In the genomic region with DNA sequence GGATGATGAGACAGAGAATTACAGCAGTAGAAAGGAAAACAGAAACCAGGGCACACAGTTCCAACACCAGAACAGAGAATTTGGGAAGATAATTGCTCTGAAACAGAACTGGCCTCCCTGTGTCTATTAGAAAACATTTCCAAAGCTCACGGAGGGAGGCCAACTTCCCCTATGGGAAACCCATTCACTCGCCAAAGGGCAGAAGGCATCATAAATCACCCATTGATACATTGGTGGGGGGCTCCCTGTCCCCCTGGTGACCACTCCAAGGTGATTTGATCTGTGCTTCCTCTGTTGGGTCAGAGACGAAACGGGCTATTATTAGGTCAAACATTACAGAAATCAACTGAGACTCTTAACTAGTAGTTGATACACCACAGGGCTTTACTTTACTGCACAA, we compare ENCODE assay signal across 9 cellular contexts. TPM values are rescaled to one million over a fixed set of nuclear protein-coding genes. Genes with fewer than 3 reads are reported as not detected.
DNase-seq lines count a peak whose midpoint lies in the region; ATAC-seq lines count a peak whose summit lies in the region.
"Had no signal": no experiment of that assay in that cellular context is flagged by ENCODE, and none has a peak within 500 bp of the region (broad histone marks: within the 10 kb centered on the region; RNA-seq: fewer than 3 reads in every experiment).

No MANE protein-coding gene starts in this region.

- H3K27ac Mint-ChIP-seq in activated CD4-positive, alpha-beta T cell treated with anti-CD3 and anti-CD28 coated beads for 36 hours: peak overlapping the region; percentile 98
- H3K27ac Mint-ChIP-seq in activated T-helper 17 cell treated with anti-CD3 and anti-CD28 coated beads, Interleukin-2, amount 50 U/mL, for 72 hours: peak overlapping the region; percentile 89
- H3K27ac Mint-ChIP-seq in stimulated activated naive CD8-positive, alpha-beta T cell treated with anti-CD3 and anti-CD28 coated beads, Interleukin-15, amount 100 ng/mL, for 72 hours: peak overlapping the region; percentile 88 to 97

- no peaks in the 10 kb centered on the region for H3K36me3 ChIP-seq in iPS-20b (ENCODE audit: insufficient read depth, low read depth, low read length)

- H3K27me3 ChIP-seq in iPS-20b (ENCODE audit: insufficient read depth, low read length): peaks cover 18% of the 10 kb centered on the region

- CTCF ChIA-PET in activated CD4-positive, alpha-beta T cell treated with anti-CD3 and anti-CD28 coated beads for 36 hours (lab: Charles Lee): interaction anchor here (1.0 to 1.2 kb wide), 2 partner anchors 124 to 201 kb away, joined by 3 to 4 read pairs; no protein-coding TSS in a partner anchor

- POLR2A ChIA-PET in activated CD4-positive, alpha-beta T cell treated with anti-CD3 and anti-CD28 coated beads for 36 hours (lab: Charles Lee): no interaction called here

- H3K36me3 Mint-ChIP-seq in activated CD4-positive, alpha-beta T cell treated with anti-CD3 and anti-CD28 coated beads for 36 hours (ENCODE audit: low read depth): peaks cover 28% of the 10 kb centered on the region
- H3K36me3 Mint-ChIP-seq in activated T-helper 17 cell treated with anti-CD3 and anti-CD28 coated beads, Interleukin-2, amount 50 U/mL, for 72 hours (ENCODE audit: low read depth): peaks cover 67% of the 10 kb centered on the region

- peaks cover 50% of the 10 kb centered on the region for H3K4me1 Mint-ChIP-seq in activated CD4-positive, alpha-beta T cell treated with anti-CD3 and anti-CD28 coated beads for 36 hours
- H3K4me1 Mint-ChIP-seq in activated T-helper 17 cell treated with anti-CD3 and anti-CD28 coated beads, Interleukin-2, amount 50 U/mL, for 72 hours: peaks cover 49% of the 10 kb centered on the region
- peaks cover 52% of the 10 kb centered on the region for H3K4me1 Mint-ChIP-seq in stimulated activated naive CD8-positive, alpha-beta T cell treated with anti-CD3 and anti-CD28 coated beads, Interleukin-15, amount 100 ng/mL, for 72 hours

- no peaks in the 10 kb centered on the region for H3K9me3 ChIP-seq in iPS-20b (ENCODE audit: insufficient read depth, low read depth, low read length)

- intact Hi-C loops in activated CD4-positive, alpha-beta T cell treated with anti-CD3 and anti-CD28 coated beads for 36 hours (cut with DNase I, micrococcal nuclease): loop anchor here in 1 of 2 experiments (2.0 kb wide), 1 partner anchor 38 kb away; no protein-coding TSS in a partner anchor

- peak overlapping the region; percentile 96 for H3K4me3 Mint-ChIP-seq in activated CD4-positive, alpha-beta T cell treated with anti-CD3 and anti-CD28 coated beads for 36 hours
- peak overlapping the region; percentile 91 for H3K4me3 Mint-ChIP-seq in activated T-helper 17 cell treated with anti-CD3 and anti-CD28 coated beads, Interleukin-2, amount 50 U/mL, for 72 hours
- peak overlapping the region; percentile 90 to 94 for H3K4me3 Mint-ChIP-seq in stimulated activated naive CD8-positive, alpha-beta T cell treated with anti-CD3 and anti-CD28 coated beads, Interleukin-15, amount 100 ng/mL, for 72 hours

- no peaks in the 10 kb centered on the region for H3K9me3 Mint-ChIP-seq in activated CD4-positive, alpha-beta T cell treated with anti-CD3 and anti-CD28 coated beads for 36 hours (ENCODE audit: low read depth)
- H3K9me3 Mint-ChIP-seq in activated T-helper 17 cell treated with anti-CD3 and anti-CD28 coated beads, Interleukin-2, amount 50 U/mL, for 72 hours: no peaks in the 10 kb centered on the region
- H3K9me3 Mint-ChIP-seq in stimulated activated naive CD8-positive, alpha-beta T cell treated with anti-CD3 and anti-CD28 coated beads, Interleukin-15, amount 100 ng/mL, for 72 hours: no peaks in the 10 kb centered on the region

- no peaks in the 10 kb centered on the region for H3K27me3 Mint-ChIP-seq in activated CD4-positive, alpha-beta T cell treated with anti-CD3 and anti-CD28 coated beads for 36 hours
- H3K27me3 Mint-ChIP-seq in activated T-helper 17 cell treated with anti-CD3 and anti-CD28 coated beads, Interleukin-2, amount 50 U/mL, for 72 hours: no peaks in the 10 kb centered on the region
- no peaks in the 10 kb centered on the region for H3K27me3 Mint-ChIP-seq in stimulated activated naive CD8-positive, alpha-beta T cell treated with anti-CD3 and anti-CD28 coated beads, Interleukin-15, amount 100 ng/mL, for 72 hours

- DNase-seq in activated CD4-positive, alpha-beta T cell treated with anti-CD3 and anti-CD28 coated beads for 36 hours: no peak
- no peak for DNase-seq in activated CD4-positive, alpha-beta T cell treated with anti-CD3 and anti-CD28 coated beads, Interleukin-2, amount 50 U/mL, for 1 hour
- DNase-seq in stimulated activated naive CD8-positive, alpha-beta T cell treated with anti-CD3 and anti-CD28 coated beads, Interleukin-15, amount 100 ng/mL, for 72 hours: no peak
- DNase-seq in cerebellar nuclear complex (lab: John Stamatoyannopoulos, UW) (no peak), SHP77 (lab: John Stamatoyannopoulos, UW) (no peak)
- DNase-seq: Kasumi-1 had no signal

- no peak overlapping the region; the same call in 1 of the 2 replicates for H3K9ac ChIP-seq in iPS-20b (ENCODE audit: low read depth, low read length)

- no peak for ATAC-seq in activated CD4-positive, alpha-beta T cell treated with anti-CD3 and anti-CD28 coated beads for 36 hours
- no peak for ATAC-seq in activated T-helper 17 cell treated with anti-CD3 and anti-CD28 coated beads, Interleukin-2, amount 50 U/mL, for 72 hours (replicated peaks)
- ATAC-seq in stimulated activated naive CD8-positive, alpha-beta T cell treated with anti-CD3 and anti-CD28 coated beads, Interleukin-15, amount 100 ng/mL, for 72 hours: no peak
- ATAC-seq in HG02623 (IDR thresholded peaks at IDR 0.05; ENCODE audit: unreplicated experiment): no peak

- H3K27ac ChIP-seq in iPS-20b (ENCODE audit: low read length): no peak overlapping the region

- H3K4me3 ChIP-seq in iPS-20b (ENCODE audit: low read length): peak overlapping the region; percentile 81

- H3K4me1 ChIP-seq in iPS-20b (ENCODE audit: insufficient read depth, low read length): peaks cover 17% of the 10 kb centered on the region; the same call in 1 of the 2 replicates

RNA-seq across cellular contexts. Expression of a gene that starts 3.8 kb away (rescaled TPM):
- total RNA-seq in activated CD4-positive, alpha-beta T cell treated with anti-CD3 and anti-CD28 coated beads for 36 hours: 10 to 100 TPM; 27.2 to 32.8 TPM
- 100 to 1,000 TPM in 1 of 2 donors, 10 to 100 TPM in 1; 43.4 to 118 TPM for total RNA-seq in activated T-helper 17 cell treated with anti-CD3 and anti-CD28 coated beads, Interleukin-2, amount 50 U/mL, for 72 hours
